Comparison of ENCODE assay signal across 8 cellular contexts in genomic region chr1:36222481-36223372, GRCh38. TPM values are rescaled to one million over a fixed set of nuclear protein-coding genes. Genes with fewer than 3 reads are reported as not detected.
A peak's percentile ranks its signal among the peaks of the same experiment; 100 is the strongest.
DNase-seq lines count a peak whose midpoint lies in the region; ATAC-seq and TF ChIP-seq lines count a peak whose summit lies in the region.

No MANE protein-coding gene starts in this region.

- no peaks in the 10 kb centered on the region for H3K36me3 ChIP-seq in mucosa of stomach (ENCODE audit: control insufficient read depth, insufficient read depth, low read length)

- POLR2A ChIA-PET in AG04449 (lab: Yijun Ruan, JAX), result interaction anchor here (0.7 to 2.6 kb wide), 4 partner anchors 11 to 73 kb away, joined by 3 to 21 read pairs (median 6); partner anchors contain the start of gene TRAPPC3

- peaks cover 11% of the 10 kb centered on the region for H3K4me1 ChIP-seq in mucosa of stomach (ENCODE audit: control insufficient read depth, insufficient read depth, low read length)

- H3K9me3 ChIP-seq in mucosa of stomach (ENCODE audit: control insufficient read depth, low read length), result no peaks in the 10 kb centered on the region

- H3K4me3 ChIP-seq in AG04449 (ENCODE audit: low read depth, low read length) (peak overlapping the region; percentile 60), astrocyte of the cerebellum (ENCODE audit: low read depth, low read length) (peak overlapping the region; percentile 78), mucosa of stomach (ENCODE audit: low read length) (peak overlapping the region; percentile 87)
- H3K4me3 ChIP-seq in Jurkat, Clone E6-1 (ENCODE audit: low read length), result peak overlapping the region; percentile 91

- CTCF ChIA-PET in AG04449 (lab: Yijun Ruan, JAX), result interaction anchor here (1.0 to 4.0 kb wide), 8 partner anchors 35 to 146 kb away, joined by 3 to 22 read pairs (median 6); partner anchors contain the start of gene TRAPPC3

- no peaks in the 10 kb centered on the region for H3K27me3 ChIP-seq in mucosa of stomach (ENCODE audit: control insufficient read depth, insufficient read depth, low read length)

- H3K9ac ChIP-seq in mucosa of stomach (ENCODE audit: low read length), result peak overlapping the region; percentile 99

- no peak for ATAC-seq in HG03521 (IDR thresholded peaks at IDR 0.05; ENCODE audit: unreplicated experiment)
- no peak for ATAC-seq in HG03460 (IDR thresholded peaks at IDR 0.05; ENCODE audit: unreplicated experiment)

- in situ Hi-C loops in astrocyte of the cerebellum (cut with HindIII; ENCODE audit: low sequenced_read_pairs), result no loop called here

- DNase-seq in AG04449 (ENCODE audit: low read depth, low spot score), result no peak
- no peak for DNase-seq in Jurkat, Clone E6-1 (ENCODE audit: low read depth, low spot score)
- no peak for DNase-seq in astrocyte of the cerebellum (ENCODE audit: low read depth)
- DNase-seq in anterior cingulate cortex (lab: John Stamatoyannopoulos, UW), result no peak
- DNase-seq in iPS-NIHi11 (ENCODE audit: low spot score), result no peak

- TF ChIP-seq CTCF in AG04449 (IDR thresholded peaks at IDR 0.05; ENCODE audit: insufficient read depth, low read length, missing control alignments), result no peak
- TF ChIP-seq CTCF in astrocyte of the cerebellum (IDR thresholded peaks at IDR 0.05; ENCODE audit: low read depth, low read length, missing control alignments), result no peak

RNA-seq across cellular contexts. Expression of gene THRAP3, which starts 1.5 kb away (rescaled TPM):
- polyA plus RNA-seq in Jurkat, Clone E6-1 (2012; ENCODE audit: insufficient read depth, insufficient read length), result 86.0 TPM
